2 cellular contexts compared by ENCODE assay signal in genomic region chr19:58352760-58353671, GRCh38.
A peak's percentile ranks its signal among the peaks of the same experiment; 100 is the strongest.
TF ChIP-seq lines count a peak whose summit lies in the region.

A1BG (minus strand) TSS chr19:58353492; CDS start chr19:58353437, 55 bp downstream.

TF ChIP-seq in WTC11, 78 proteins besides CTCF, POLR2A, EP300 and RAD21:
- TF ChIP-seq PRDM15 (CRISPR knock-in tag; IDR thresholded peaks at IDR 0.05) = no peak
- TF ChIP-seq STAT6 (CRISPR knock-in tag; conservative IDR thresholded peaks at IDR 0.05; ENCODE audit: low read depth) = no peak
- TF ChIP-seq ELF4 (CRISPR knock-in tag; IDR thresholded peaks at IDR 0.05; ENCODE audit: low read depth) = no peak
- no peak for TF ChIP-seq CDX4 (CRISPR knock-in tag; IDR thresholded peaks at IDR 0.05; ENCODE audit: borderline replicate concordance)
- TF ChIP-seq ZNF416 (CRISPR knock-in tag; IDR thresholded peaks at IDR 0.05) = no peak
- no peak for TF ChIP-seq IRF1 (CRISPR knock-in tag; IDR thresholded peaks at IDR 0.05)
- no peak for TF ChIP-seq MYBL2 (CRISPR knock-in tag; IDR thresholded peaks at IDR 0.05)
- TF ChIP-seq MXD4 (CRISPR knock-in tag; IDR thresholded peaks at IDR 0.05; ENCODE audit: borderline replicate concordance) = no peak
- TF ChIP-seq FOXP1 (CRISPR knock-in tag; IDR thresholded peaks at IDR 0.05; ENCODE audit: borderline replicate concordance) = no peak
- no peak for TF ChIP-seq PRRX2 (CRISPR knock-in tag; IDR thresholded peaks at IDR 0.05)
TF ChIP-seq in WTC11: peak in this region for 0.

TF ChIP-seq in liver, 16 proteins besides CTCF, POLR2A, EP300 and RAD21 (continued from another document):
- TF ChIP-seq JUND (IDR thresholded peaks at IDR 0.05) (no peak), TAF1 (conservative IDR thresholded peaks at IDR 0.05) (peak; percentile 74), ATF3 (IDR thresholded peaks at IDR 0.05) (no peak), REST (IDR thresholded peaks at IDR 0.05) (peak; percentile 55), MAX (IDR thresholded peaks at IDR 0.05) (peak; percentile 52)
TF ChIP-seq in liver: peak in this region for 11.
